ENCODE assay signal across 1 cellular context in genomic region chr9:98219364-98219716, GRCh38.
TF ChIP-seq lines count a peak whose summit lies in the region.

No MANE protein-coding gene starts in this region.

TF ChIP-seq in WTC11, 78 proteins besides CTCF, POLR2A, EP300 and RAD21 (continued from another document):
- TF ChIP-seq PRDM15 (CRISPR knock-in tag; IDR thresholded peaks at IDR 0.05) = no peak
- no peak for TF ChIP-seq ZNF512 (CRISPR knock-in tag; IDR thresholded peaks at IDR 0.05; ENCODE audit: borderline replicate concordance)
- no peak for TF ChIP-seq SOX15 (CRISPR knock-in tag; IDR thresholded peaks at IDR 0.05)
- TF ChIP-seq E2F1 (CRISPR knock-in tag; IDR thresholded peaks at IDR 0.05) = no peak
- no peak for TF ChIP-seq JUN (CRISPR knock-in tag; IDR thresholded peaks at IDR 0.05)
- no peak for TF ChIP-seq MAX (CRISPR knock-in tag; IDR thresholded peaks at IDR 0.05)
